In the genomic region with DNA sequence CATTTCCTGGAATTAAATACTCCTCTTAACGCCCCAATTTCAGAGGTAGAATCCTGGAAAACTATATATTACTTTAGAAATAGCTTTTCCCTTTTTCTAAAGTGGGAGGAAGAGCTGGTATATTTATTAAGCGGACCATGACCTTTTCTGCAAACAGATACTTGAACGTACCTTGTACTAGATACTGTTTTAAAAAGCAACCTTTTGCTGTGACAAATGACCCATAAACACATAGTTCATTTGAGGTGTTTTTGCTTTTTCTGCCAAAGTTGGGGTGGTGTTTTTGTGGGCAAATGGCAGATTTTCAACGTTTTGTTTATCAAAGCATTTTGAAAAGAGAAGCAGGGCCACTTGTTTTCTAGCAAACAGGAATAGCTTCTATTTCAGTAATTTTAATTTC, we compare ENCODE assay signal across 8 cellular contexts. TPM values are rescaled to one million over a fixed set of nuclear protein-coding genes. Genes with fewer than 3 reads are reported as not detected.
DNase-seq lines count a peak whose midpoint lies in the region; ATAC-seq, FAIRE-seq and TF ChIP-seq lines count a peak whose summit lies in the region.

No MANE protein-coding gene starts in this region.

- no peak overlapping the region for H3K27ac ChIP-seq in keratinocyte (ENCODE audit: control insufficient read depth, insufficient read depth, low read length)

- H3K27ac Mint-ChIP-seq in T-helper 2 cell treated with Interferon-gamma antibody and Interleukin-4, amounts not matched to agents 5 μg/mL and 100 μg/mL, for 36 hours = peak overlapping the region; percentile 38
- no peak overlapping the region for H3K27ac Mint-ChIP-seq in stimulated activated naive B cell treated with anti-CD40 and anti-IgM and Interleukin-4, amounts not matched to agents 10 μg/mL and 1 μg/mL and 100 μg/mL, for 72 hours

- peaks cover 4 to 10% of the 10 kb centered on the region in 2 experiments for H3K36me3 ChIP-seq in keratinocyte (ENCODE audit: control insufficient read depth in 2 of 2, extremely low read depth in 1 of 2, insufficient read depth in 2 of 2, low read length in 2 of 2)

- dilution Hi-C loops in keratinocyte (cut with MboI; ENCODE audit: extremely low pct_ligation_motif_present, low sequenced_read_pairs) = no loop called here

- H2AFZ ChIP-seq in keratinocyte (ENCODE audit: control insufficient read depth, low read length) = no peak overlapping the region

- peaks cover 19% of the 10 kb centered on the region for H3K4me1 ChIP-seq in keratinocyte (ENCODE audit: control insufficient read depth, extremely low read depth, insufficient read depth, low read length)

- TF ChIP-seq CTCF in WI38 (IDR thresholded peaks at IDR 0.05; ENCODE audit: low read depth, low read length) (no peak), keratinocyte (optimal IDR thresholded peaks at IDR 0.05 in 1 of 3, IDR thresholded peaks at IDR 0.05 in 1 of 3, conservative IDR thresholded peaks at IDR 0.05 in 1 of 3; ENCODE audit: extremely low read depth in 1 of 3, insufficient read depth in 2 of 3, low read length in 3 of 3) (no peak)

- H3K27me3 ChIP-seq in keratinocyte (ENCODE audit: control insufficient read depth, extremely low read depth, insufficient read depth, low read length) = no peaks in the 10 kb centered on the region

- peak overlapping the region; percentile 97 for H3K4me3 Mint-ChIP-seq in T-helper 2 cell treated with Interferon-gamma antibody and Interleukin-4, amounts not matched to agents 5 μg/mL and 100 μg/mL, for 36 hours
- H3K4me3 Mint-ChIP-seq in stimulated activated naive B cell treated with anti-CD40 and anti-IgM and Interleukin-4, amounts not matched to agents 10 μg/mL and 1 μg/mL and 100 μg/mL, for 72 hours = peak overlapping the region; percentile 51 to 94

- no peak for DNase-seq in T-helper 2 cell treated with Interferon-gamma antibody and Interleukin-4, amounts not matched to agents 5 μg/mL and 100 μg/mL, for 36 hours (ENCODE audit: low spot score)
- DNase-seq in T-helper 2 cell = no peak
- DNase-seq in keratinocyte (ENCODE audit: low read depth, low spot score) = no peak
- DNase-seq in stimulated activated naive B cell treated with anti-CD40 and anti-IgM and Interleukin-4, amounts not matched to agents 10 μg/mL and 1 μg/mL and 100 μg/mL, for 72 hours = no peak
- DNase-seq in NCI-H345 treated with DMSO at 0.1 percent for 48 hours (lab: John Stamatoyannopoulos, UW; ENCODE audit: unreplicated experiment) = no peak
- DNase-seq in cerebellar nuclear complex (lab: John Stamatoyannopoulos, UW) = no peak

- H4K20me1 ChIP-seq in keratinocyte (ENCODE audit: control insufficient read depth, extremely low read depth, insufficient read depth, low read length) = peaks cover 13% of the 10 kb centered on the region

- no peaks in the 10 kb centered on the region for H3K9me3 Mint-ChIP-seq in T-helper 2 cell treated with Interferon-gamma antibody and Interleukin-4, amounts not matched to agents 5 μg/mL and 100 μg/mL, for 36 hours
- no peaks in the 10 kb centered on the region for H3K9me3 Mint-ChIP-seq in stimulated activated naive B cell treated with anti-CD40 and anti-IgM and Interleukin-4, amounts not matched to agents 10 μg/mL and 1 μg/mL and 100 μg/mL, for 72 hours

- peaks cover 18% of the 10 kb centered on the region for H3K36me3 Mint-ChIP-seq in T-helper 2 cell treated with Interferon-gamma antibody and Interleukin-4, amounts not matched to agents 5 μg/mL and 100 μg/mL, for 36 hours (ENCODE audit: low read depth)
- H3K36me3 Mint-ChIP-seq in stimulated activated naive B cell treated with anti-CD40 and anti-IgM and Interleukin-4, amounts not matched to agents 10 μg/mL and 1 μg/mL and 100 μg/mL, for 72 hours = peaks cover 12 to 13% of the 10 kb centered on the region in 2 donors

- no peak for ATAC-seq in stimulated activated naive B cell treated with anti-CD40 and anti-IgM and Interleukin-4, amounts not matched to agents 10 μg/mL and 1 μg/mL and 100 μg/mL, for 72 hours (replicated peaks)
- ATAC-seq in HG02678 (IDR thresholded peaks at IDR 0.05; ENCODE audit: unreplicated experiment) = no peak

- no peak for FAIRE-seq in keratinocyte (lab: Jason Lieb, UNC)

- peaks cover 6% of the 10 kb centered on the region for H3K9me1 ChIP-seq in keratinocyte (ENCODE audit: control insufficient read depth, extremely low read depth, insufficient read depth, low read length)

- H3K79me2 ChIP-seq in keratinocyte (ENCODE audit: control insufficient read depth, insufficient read depth, low read length) = peaks cover 63% of the 10 kb centered on the region

- H3K4me3 ChIP-seq in WI38 (ENCODE audit: low read depth, low read length) (peak overlapping the region; percentile 80), keratinocyte (ENCODE audit: control insufficient read depth in 2 of 3, extremely low read depth in 1 of 3, insufficient read depth in 2 of 3, low read depth in 1 of 3, low read length in 3 of 3) (peak overlapping the region in 2 of 3 experiments; percentile 96 to 98)

- H3K27me3 Mint-ChIP-seq in T-helper 2 cell treated with Interferon-gamma antibody and Interleukin-4, amounts not matched to agents 5 μg/mL and 100 μg/mL, for 36 hours (ENCODE audit: low read depth) = no peaks in the 10 kb centered on the region
- H3K27me3 Mint-ChIP-seq in stimulated activated naive B cell treated with anti-CD40 and anti-IgM and Interleukin-4, amounts not matched to agents 10 μg/mL and 1 μg/mL and 100 μg/mL, for 72 hours = no peaks in the 10 kb centered on the region

- peak overlapping the region; percentile 90 for H3K4me2 ChIP-seq in keratinocyte (ENCODE audit: control insufficient read depth, extremely low read depth, insufficient read depth, low read depth, low read length)

- H3K9me3 ChIP-seq in keratinocyte (ENCODE audit: control insufficient read depth, low read depth, low read length) = no peaks in the 10 kb centered on the region

- peaks cover 34% of the 10 kb centered on the region for H3K4me1 Mint-ChIP-seq in T-helper 2 cell treated with Interferon-gamma antibody and Interleukin-4, amounts not matched to agents 5 μg/mL and 100 μg/mL, for 36 hours (ENCODE audit: low read depth)
- H3K4me1 Mint-ChIP-seq in stimulated activated naive B cell treated with anti-CD40 and anti-IgM and Interleukin-4, amounts not matched to agents 10 μg/mL and 1 μg/mL and 100 μg/mL, for 72 hours = peaks cover 22 to 38% of the 10 kb centered on the region in 2 donors

- H3K9ac ChIP-seq in keratinocyte (ENCODE audit: control insufficient read depth, extremely low read depth, insufficient read depth, low read length) = peak overlapping the region; percentile 44

RNA-seq across cellular contexts. Expression of a gene that starts 2.2 kb away (rescaled TPM):
- 88.7 to 106 TPM (median 101 TPM) in 3 replicates for polyA plus RNA-seq in keratinocyte
- 22.1 TPM for polyA plus RNA-seq in keratinocyte (2011; ENCODE audit: low read depth)
- 90.1 and 135 TPM in 2 replicates for polyA plus RNA-seq in keratinocyte (2011; cell fraction: cytosol; rRNA removed)
- polyA plus RNA-seq in keratinocyte (2011; cell fraction: nucleus; rRNA removed) = 79.9 and 82.2 TPM in 2 replicates
- polyA plus RNA-seq in keratinocyte (2012; ENCODE audit: low replicate concordance) = 49.8 and 57.6 TPM in 2 replicates
- polyA minus RNA-seq in keratinocyte = 71.6 to 104 TPM (median 102 TPM) in 3 replicates
- 63.9 TPM for polyA minus RNA-seq in keratinocyte (2011; cell fraction: cytosol; rRNA and poly(A)+ RNA removed)
- polyA minus RNA-seq in keratinocyte (2011; cell fraction: nucleus; rRNA and poly(A)+ RNA removed) = 26.4 and 42.0 TPM in 2 replicates

RNA-seq across cellular contexts. Expression of a gene that starts 12.6 kb away (rescaled TPM):
- polyA plus RNA-seq in keratinocyte = 0.57 to 1.9 TPM (median 1.3 TPM) in 3 replicates
- polyA plus RNA-seq in keratinocyte (2011; ENCODE audit: low read depth) = 10.0 TPM
- polyA plus RNA-seq in keratinocyte (2011; cell fraction: cytosol; rRNA removed) = 0.26 and 0.94 TPM in 2 replicates
- 2.1 and 2.8 TPM in 2 replicates for polyA plus RNA-seq in keratinocyte (2011; cell fraction: nucleus; rRNA removed)
- 0.48 and 23.0 TPM in 2 replicates for polyA plus RNA-seq in keratinocyte (2012; ENCODE audit: low replicate concordance)
- polyA minus RNA-seq in keratinocyte = 0.26 to 0.99 TPM (median 0.61 TPM) in 3 replicates
- polyA minus RNA-seq in keratinocyte (2011; cell fraction: cytosol; rRNA and poly(A)+ RNA removed) = not detected
- polyA minus RNA-seq in keratinocyte (2011; cell fraction: nucleus; rRNA and poly(A)+ RNA removed) = 1.1 TPM in 2 replicates
